Comparison of ENCODE assay signal across 27 cellular contexts in the genomic region with DNA sequence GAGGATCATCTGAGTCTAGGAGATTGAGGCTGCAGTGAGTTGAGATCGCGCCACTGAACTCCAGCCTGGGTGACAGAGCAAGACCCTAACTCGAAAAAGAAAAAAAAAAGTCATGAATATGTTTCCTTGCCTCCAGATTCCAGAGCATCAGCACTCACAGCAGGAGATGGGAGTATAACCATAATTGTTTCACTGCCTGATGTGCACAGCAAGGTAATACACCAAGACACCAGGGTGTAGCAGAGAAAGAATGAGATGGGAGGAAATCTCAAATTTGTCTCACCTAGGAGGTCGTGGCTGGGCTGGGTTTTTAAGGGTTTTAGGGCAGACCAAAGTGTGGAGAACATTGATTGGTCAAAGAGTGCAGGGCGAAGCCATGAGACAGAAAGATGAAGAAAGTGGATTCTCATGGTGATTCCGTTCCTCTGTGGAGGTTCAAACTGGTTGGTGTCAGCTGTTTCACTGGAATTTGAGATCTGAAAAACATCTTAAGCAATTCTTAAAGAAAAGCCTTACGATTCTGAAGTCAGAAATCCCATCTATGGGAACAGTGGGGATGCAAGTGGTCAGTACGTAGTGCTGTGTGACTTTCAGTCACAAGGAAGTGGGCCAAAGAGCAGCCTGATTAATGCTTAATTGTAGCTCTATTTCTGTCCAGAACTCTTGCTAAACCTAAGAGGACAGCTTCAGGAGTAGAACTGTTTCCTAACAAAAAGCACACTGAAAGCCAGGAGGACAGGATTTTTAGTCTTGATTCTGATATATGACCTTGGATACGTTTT.
"Had no signal": no experiment of that assay in that cellular context is flagged by ENCODE, and none has a peak within 500 bp of the region (broad histone marks: within the 10 kb centered on the region; RNA-seq: fewer than 3 reads in every experiment).

No MANE protein-coding gene starts in this region.

- H2AFZ ChIP-seq: neural progenitor cell had no signal

- H3K36me3 ChIP-seq: colonic mucosa, neural progenitor cell had no signal

- H3K9ac ChIP-seq: neural progenitor cell had no signal

- H3K27me3 Mint-ChIP-seq: dendritic cell treated with granulocyte-macrophage colony-stimulating factor and Interleukin-4, amounts not matched to agents 40 ng/mL and 50 ng/mL, for 4 days; naive thymus-derived CD4-positive, alpha-beta T cell had no signal

- H3K27ac ChIP-seq: colonic mucosa, epithelial cell of prostate, foreskin keratinocyte, gastroesophageal sphincter, heart right ventricle, left lung, neural progenitor cell, prostate gland, right atrium auricular region, stomach, thyroid gland had no signal

- DNase-seq: colonic mucosa; effector CD8-positive, alpha-beta T cell; endodermal cell; foreskin keratinocyte; glutamatergic neuron; heart right ventricle; hippocampal formation; left cardiac atrium; left lung; naive thymus-derived CD4-positive, alpha-beta T cell; stimulated activated CD4-positive, alpha-beta T cell treated with anti-CD3 and anti-CD28 coated beads, Interleukin-2, amount 100 ng/mL, for 24 hours; stimulated activated CD4-positive, alpha-beta T cell treated with anti-CD3 and anti-CD28 coated beads, Interleukin-4, amount 100 ng/mL, for 24 hours; stimulated activated naive CD4-positive, alpha-beta T cell treated with Interleukin-2 at 50 U/mL for 16 hours; stomach; thyroid gland; trophoblast cell had no signal

- H3K9me3 Mint-ChIP-seq: dendritic cell treated with granulocyte-macrophage colony-stimulating factor and Interleukin-4, amounts not matched to agents 40 ng/mL and 50 ng/mL, for 4 days; endodermal cell; nephron; neural progenitor cell; stimulated activated effector memory CD8-positive, alpha-beta T cell treated with anti-CD3 and anti-CD28 coated beads, Interleukin-12 subunit alpha, Interleukin-12 subunit beta, amount 100 ng/mL, for 72 hours had no signal

- H3K4me1 Mint-ChIP-seq: nephron; neural progenitor cell; stimulated activated effector memory CD8-positive, alpha-beta T cell treated with anti-CD3 and anti-CD28 coated beads, Interleukin-12 subunit alpha, Interleukin-12 subunit beta, amount 100 ng/mL, for 72 hours had no signal

- H3K27ac Mint-ChIP-seq: dendritic cell treated with granulocyte-macrophage colony-stimulating factor and Interleukin-4, amounts not matched to agents 40 ng/mL and 50 ng/mL, for 4 days; endodermal cell; nephron; neural progenitor cell; stimulated activated effector memory CD8-positive, alpha-beta T cell treated with anti-CD3 and anti-CD28 coated beads, Interleukin-12 subunit alpha, Interleukin-12 subunit beta, amount 100 ng/mL, for 72 hours had no signal

- FAIRE-seq: islet of Langerhans had no signal

- H3K4me3 ChIP-seq: colonic mucosa, gastroesophageal sphincter, heart right ventricle, left lung, neural progenitor cell, prostate gland, right atrium auricular region, stomach, thyroid gland had no signal

- H3K36me3 Mint-ChIP-seq: neural progenitor cell had no signal

- H3K4me3 Mint-ChIP-seq: dendritic cell treated with granulocyte-macrophage colony-stimulating factor and Interleukin-4, amounts not matched to agents 40 ng/mL and 50 ng/mL, for 4 days; endodermal cell; naive thymus-derived CD4-positive, alpha-beta T cell; nephron; neural progenitor cell; stimulated activated effector memory CD8-positive, alpha-beta T cell treated with anti-CD3 and anti-CD28 coated beads, Interleukin-12 subunit alpha, Interleukin-12 subunit beta, amount 100 ng/mL, for 72 hours had no signal

- H3K9me3 ChIP-seq: colonic mucosa, gastroesophageal sphincter, heart right ventricle, left lung, prostate gland, right atrium auricular region, stomach, thyroid gland had no signal

- H3K27me3 ChIP-seq: colonic mucosa, foreskin keratinocyte, gastroesophageal sphincter, heart right ventricle, left lung, neural progenitor cell, right atrium auricular region, stomach, thyroid gland had no signal

- H3K4me1 ChIP-seq: colonic mucosa, gastroesophageal sphincter, heart right ventricle, left lung, neural progenitor cell, prostate gland, right atrium auricular region, stomach, thyroid gland had no signal

- ATAC-seq: esophagus mucosa; foreskin keratinocyte; gastroesophageal sphincter; heart right ventricle; left lung; naive thymus-derived CD4-positive, alpha-beta T cell; sciatic nerve; stimulated activated effector memory CD8-positive, alpha-beta T cell treated with anti-CD3 and anti-CD28 coated beads, Interleukin-12 subunit alpha, Interleukin-12 subunit beta, amount 100 ng/mL, for 72 hours had no signal

- H3K4me2 ChIP-seq: neural progenitor cell had no signal
